15 cellular contexts compared by ENCODE assay signal in genomic region chr5:154373729-154374179, GRCh38.
"Had no signal": no experiment of that assay in that cellular context is flagged by ENCODE, and none has a peak within 500 bp of the region (broad histone marks: within the 10 kb centered on the region; RNA-seq: fewer than 3 reads in every experiment).

No MANE protein-coding gene starts in this region.

- DNase-seq: activated CD4-positive, alpha-beta T cell treated with anti-CD3 and anti-CD28 coated beads for 4 hours; activated naive CD4-positive, alpha-beta T cell; activated naive CD8-positive, alpha-beta T cell treated with anti-CD3 and anti-CD28 coated beads, Interleukin-2, amount 10 ng/mL, durations not matched to agents 7 days and 5 days; dermis blood vessel endothelial cell; effector memory CD8-positive, alpha-beta T cell; islet precursor cell; stimulated activated naive B cell treated with anti-CD40 and anti-IgM and Interleukin-4, amounts not matched to agents 10 μg/mL and 1 μg/mL and 100 μg/mL, for 72 hours; T-helper 1 cell; T1000; uterus had no signal

- H3K27me3 ChIP-seq: ascending aorta, hepatocyte, tibial nerve, uterus had no signal

- H3K9me3 ChIP-seq: ascending aorta, tibial nerve, uterus had no signal

- H3K4me3 ChIP-seq: ascending aorta, hepatocyte, lung, tibial nerve, uterus had no signal

- H3K4me1 ChIP-seq: uterus had no signal

- H3K27ac ChIP-seq: ascending aorta, hepatocyte, parathyroid adenoma, uterus had no signal

- H3K36me3 ChIP-seq: uterus had no signal
